9 cellular contexts compared by ENCODE assay signal in the genomic region with DNA sequence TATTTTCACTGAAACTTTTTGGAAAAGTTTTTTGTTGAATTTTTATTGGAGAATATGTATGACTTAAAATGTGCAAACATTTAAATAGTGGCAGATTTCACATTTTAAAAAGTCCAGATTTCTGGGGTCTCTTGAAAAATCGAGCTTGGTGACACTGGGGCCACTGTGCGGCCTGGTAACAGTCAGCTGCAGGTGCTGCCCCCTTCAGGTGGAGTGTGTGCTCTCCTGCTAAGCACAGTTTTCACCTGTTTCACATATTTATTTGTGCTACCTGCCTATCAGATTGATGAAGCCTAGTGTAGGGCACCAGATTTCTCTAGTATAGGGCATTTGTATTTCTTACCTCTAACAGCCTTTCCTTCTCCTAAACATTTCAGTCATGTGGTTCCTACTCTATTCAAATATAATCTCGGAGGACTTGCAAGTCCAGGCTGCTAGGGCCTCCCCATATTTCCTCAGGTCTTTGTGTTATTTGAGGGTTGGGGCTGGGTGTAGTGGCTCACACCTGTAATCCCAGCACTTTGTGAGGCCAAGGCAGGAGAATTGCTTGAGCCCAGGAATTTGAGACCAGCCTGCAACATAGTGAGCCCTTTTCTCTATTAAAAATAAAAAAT.
DNase-seq lines count a peak whose midpoint lies in the region; ATAC-seq and TF ChIP-seq lines count a peak whose summit lies in the region.
"Had no signal": no experiment of that assay in that cellular context is flagged by ENCODE, and none has a peak within 500 bp of the region (broad histone marks: within the 10 kb centered on the region; RNA-seq: fewer than 3 reads in every experiment).

No MANE protein-coding gene starts in this region.

- H3K4me1 ChIP-seq in Loucy (ENCODE audit: insufficient read depth, low read length, poor library complexity, severe bottlenecking), result no peaks in the 10 kb centered on the region
- H3K4me1 ChIP-seq in parathyroid adenoma, result peaks cover 4% of the 10 kb centered on the region
- H3K4me1 ChIP-seq: SJSA1 had no signal

- no peaks in the 10 kb centered on the region for H3K79me2 ChIP-seq in Loucy (ENCODE audit: insufficient read depth, low read length)
- H3K79me2 ChIP-seq in parathyroid adenoma, result no peaks in the 10 kb centered on the region

- DNase-seq in GM10266 (ENCODE audit: extremely low spot score) (peak; percentile 23), dorsolateral prefrontal cortex (no peak), SKM-1 treated with dmso at 0.1 percent for 144 hours (lab: John Stamatoyannopoulos, UW; ENCODE audit: unreplicated experiment) (no peak), putamen (ENCODE audit: low spot score) (no peak)

- no peak for ATAC-seq in HG03565 (IDR thresholded peaks at IDR 0.05; ENCODE audit: unreplicated experiment)
- no peak for ATAC-seq in GM18907 (IDR thresholded peaks at IDR 0.05; ENCODE audit: unreplicated experiment)

- H2AFZ ChIP-seq in Loucy (ENCODE audit: low read length) (no peak overlapping the region), parathyroid adenoma (no peak overlapping the region)

- H3K9ac ChIP-seq in Loucy (ENCODE audit: low read depth, low read length, poor library complexity, severe bottlenecking), result no peak overlapping the region
- no peak overlapping the region for H3K9ac ChIP-seq in parathyroid adenoma

- H3K27ac ChIP-seq in dorsolateral prefrontal cortex (no peak overlapping the region), parathyroid adenoma (no peak overlapping the region)
- H3K27ac ChIP-seq: SJSA1 had no signal

- peak; percentile 55 for TF ChIP-seq CTCF in GM10266 (IDR thresholded peaks at IDR 0.05; ENCODE audit: control insufficient read depth, insufficient read depth, low read depth, missing control alignments)
- peak; percentile 77 for TF ChIP-seq CTCF in Loucy (conservative IDR thresholded peaks at IDR 0.05; ENCODE audit: low read length)
- TF ChIP-seq CTCF in dorsolateral prefrontal cortex (IDR thresholded peaks at IDR 0.05 in 54 of 56, conservative IDR thresholded peaks at IDR 0.05 in 2 of 56; ENCODE audit: low read depth in 1 of 56, partially characterized antibody in 56 of 56), result peak in 54 of 56 donors; percentile 11 to 64 (median 48)
- peak; percentile 42 for TF ChIP-seq CTCF in parathyroid adenoma (IDR thresholded peaks at IDR 0.05)

- H3F3A ChIP-seq in Loucy (ENCODE audit: low read depth), result no peaks in the 10 kb centered on the region

- H3K27me3 ChIP-seq in Loucy (ENCODE audit: insufficient read depth, low read length, poor library complexity, severe bottlenecking) (no peaks in the 10 kb centered on the region), dorsolateral prefrontal cortex (no peaks in the 10 kb centered on the region), parathyroid adenoma (ENCODE audit: control insufficient read depth, insufficient read depth, low read length) (no peaks in the 10 kb centered on the region)
- H3K27me3 ChIP-seq: SJSA1 had no signal

- H4K20me1 ChIP-seq in Loucy (ENCODE audit: insufficient read depth, low read length, poor library complexity, severe bottlenecking), result no peaks in the 10 kb centered on the region

- H3K4me2 ChIP-seq in Loucy (ENCODE audit: low read depth, low read length, poor library complexity, severe bottlenecking), result no peak overlapping the region
- peak overlapping the region; percentile 15 for H3K4me2 ChIP-seq in parathyroid adenoma (ENCODE audit: low read length)

- intact Hi-C loops in dorsolateral prefrontal cortex (cut with DNase I), result no loop called here

- H3K9me3 ChIP-seq in Loucy (ENCODE audit: insufficient read depth, low read depth, low read length), result no peaks in the 10 kb centered on the region
- H3K9me3 ChIP-seq in parathyroid adenoma (ENCODE audit: control insufficient read depth, low read length), result no peaks in the 10 kb centered on the region
- H3K9me3 ChIP-seq: SJSA1 had no signal

- H3K36me3 ChIP-seq in Loucy (ENCODE audit: insufficient read depth, low read length) (no peaks in the 10 kb centered on the region), parathyroid adenoma (ENCODE audit: control insufficient read depth, insufficient read depth, low read length) (no peaks in the 10 kb centered on the region)
- H3K36me3 ChIP-seq: SJSA1 had no signal

- H3K4me3 ChIP-seq in Loucy (ENCODE audit: low read length, poor library complexity, severe bottlenecking) (no peak overlapping the region), dorsolateral prefrontal cortex (no peak overlapping the region), parathyroid adenoma (ENCODE audit: low read depth, low read length) (no peak overlapping the region)
- H3K4me3 ChIP-seq: SJSA1 had no signal

- no peaks in the 10 kb centered on the region for H3K9me2 ChIP-seq in Loucy (replicated peaks; ENCODE audit: low read depth, low read length)
